In the genomic region with DNA sequence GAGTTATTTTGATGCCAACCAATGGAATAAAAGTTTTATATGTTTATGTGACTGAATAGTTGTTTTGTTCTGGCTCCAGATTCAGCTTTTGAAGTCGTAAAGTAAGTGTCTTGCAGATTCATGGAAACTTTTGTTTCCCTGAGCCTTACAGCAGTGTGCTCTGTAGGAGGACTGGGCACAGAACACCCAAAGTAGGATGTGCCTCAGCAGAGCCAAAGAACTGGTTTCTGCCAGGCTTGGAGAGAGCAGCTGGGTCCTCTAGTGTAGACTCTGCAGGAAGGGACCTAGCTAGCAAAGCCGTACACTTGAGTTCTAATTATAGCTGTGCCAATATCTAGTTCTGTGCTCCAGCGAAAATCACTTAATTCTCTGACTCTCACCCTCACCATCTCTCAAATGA, we compare ENCODE assay signal across 21 cellular contexts.
"Had no signal": no experiment of that assay in that cellular context is flagged by ENCODE, and none has a peak within 500 bp of the region (broad histone marks: within the 10 kb centered on the region; RNA-seq: fewer than 3 reads in every experiment).

No MANE protein-coding gene starts in this region.

- H3K27ac Mint-ChIP-seq: naive thymus-derived CD4-positive, alpha-beta T cell; nephron progenitor cell; stimulated activated memory B cell treated with anti-CD40 and anti-IgM and Interleukin-4, amounts not matched to agents 10 μg/mL and 1 μg/mL and 100 μg/mL, for 72 hours; stimulated activated naive CD8-positive, alpha-beta T cell treated with anti-CD3 and anti-CD28 coated beads, Interleukin-15, Interleukin-2, amounts not matched to agents 100 ng/mL and 50 ng/mL, for 24 hours had no signal

- ATAC-seq: esophagus mucosa; gastrocnemius medialis; heart right ventricle; naive thymus-derived CD4-positive, alpha-beta T cell; psoas muscle; sciatic nerve; stimulated activated memory B cell treated with anti-CD40 and anti-IgM and Interleukin-4, amounts not matched to agents 10 μg/mL and 1 μg/mL and 100 μg/mL, for 72 hours; upper lobe of right lung had no signal

- H3K27ac ChIP-seq: gastrocnemius medialis, heart right ventricle, neutrophil, psoas muscle, spleen, testis, tibial nerve, upper lobe of right lung, vagina had no signal

- H3K9me3 ChIP-seq: gastrocnemius medialis, heart right ventricle, neutrophil, psoas muscle, spleen, testis, tibial nerve, upper lobe of right lung, vagina had no signal

- H3K36me3 Mint-ChIP-seq: naive thymus-derived CD4-positive, alpha-beta T cell; stimulated activated memory B cell treated with anti-CD40 and anti-IgM and Interleukin-4, amounts not matched to agents 10 μg/mL and 1 μg/mL and 100 μg/mL, for 72 hours had no signal

- H3K27me3 Mint-ChIP-seq: stimulated activated memory B cell treated with anti-CD40 and anti-IgM and Interleukin-4, amounts not matched to agents 10 μg/mL and 1 μg/mL and 100 μg/mL, for 72 hours; stimulated activated naive CD8-positive, alpha-beta T cell treated with anti-CD3 and anti-CD28 coated beads, Interleukin-15, Interleukin-2, amounts not matched to agents 100 ng/mL and 50 ng/mL, for 24 hours had no signal

- H3K4me3 Mint-ChIP-seq: naive thymus-derived CD4-positive, alpha-beta T cell; nephron progenitor cell; stimulated activated memory B cell treated with anti-CD40 and anti-IgM and Interleukin-4, amounts not matched to agents 10 μg/mL and 1 μg/mL and 100 μg/mL, for 72 hours; stimulated activated naive CD8-positive, alpha-beta T cell treated with anti-CD3 and anti-CD28 coated beads, Interleukin-15, Interleukin-2, amounts not matched to agents 100 ng/mL and 50 ng/mL, for 24 hours had no signal

- H3K9me3 Mint-ChIP-seq: nephron progenitor cell; stimulated activated memory B cell treated with anti-CD40 and anti-IgM and Interleukin-4, amounts not matched to agents 10 μg/mL and 1 μg/mL and 100 μg/mL, for 72 hours; stimulated activated naive CD8-positive, alpha-beta T cell treated with anti-CD3 and anti-CD28 coated beads, Interleukin-15, Interleukin-2, amounts not matched to agents 100 ng/mL and 50 ng/mL, for 24 hours had no signal

- H3K4me1 Mint-ChIP-seq: naive thymus-derived CD4-positive, alpha-beta T cell; stimulated activated memory B cell treated with anti-CD40 and anti-IgM and Interleukin-4, amounts not matched to agents 10 μg/mL and 1 μg/mL and 100 μg/mL, for 72 hours had no signal

- H3K27me3 ChIP-seq: gastrocnemius medialis, neutrophil, spleen, testis, tibial nerve, upper lobe of right lung, vagina had no signal

- H3K4me3 ChIP-seq: gastrocnemius medialis, heart right ventricle, psoas muscle, spleen, testis, tibial nerve, upper lobe of right lung, vagina had no signal

- DNase-seq: effector memory CD4-positive, alpha-beta T cell; gastrocnemius medialis; heart right ventricle; kidney glomerular epithelial cell; naive thymus-derived CD4-positive, alpha-beta T cell; nephron progenitor cell; psoas muscle; retina; spleen; stimulated activated CD4-positive, alpha-beta T cell treated with anti-CD3 and anti-CD28 coated beads, Interleukin-15, amount 100 ng/mL, for 24 hours; stimulated activated CD4-positive, alpha-beta T cell treated with anti-CD3 and anti-CD28 coated beads, Interleukin-1b, Interleukin-23, amount 100 ng/mL, for 48 hours; stimulated activated CD4-positive, alpha-beta T cell treated with anti-CD3 and anti-CD28 coated beads, Interleukin-4, amount 100 ng/mL, for 24 hours; testis; upper lobe of right lung had no signal

- H3K36me3 ChIP-seq: gastrocnemius medialis, heart right ventricle, neutrophil, spleen, tibial nerve, upper lobe of right lung, vagina had no signal

- H3K4me1 ChIP-seq: heart right ventricle, psoas muscle, spleen, testis, upper lobe of right lung, vagina had no signal
